Comparison of ENCODE assay signal across 18 cellular contexts in the genomic region with DNA sequence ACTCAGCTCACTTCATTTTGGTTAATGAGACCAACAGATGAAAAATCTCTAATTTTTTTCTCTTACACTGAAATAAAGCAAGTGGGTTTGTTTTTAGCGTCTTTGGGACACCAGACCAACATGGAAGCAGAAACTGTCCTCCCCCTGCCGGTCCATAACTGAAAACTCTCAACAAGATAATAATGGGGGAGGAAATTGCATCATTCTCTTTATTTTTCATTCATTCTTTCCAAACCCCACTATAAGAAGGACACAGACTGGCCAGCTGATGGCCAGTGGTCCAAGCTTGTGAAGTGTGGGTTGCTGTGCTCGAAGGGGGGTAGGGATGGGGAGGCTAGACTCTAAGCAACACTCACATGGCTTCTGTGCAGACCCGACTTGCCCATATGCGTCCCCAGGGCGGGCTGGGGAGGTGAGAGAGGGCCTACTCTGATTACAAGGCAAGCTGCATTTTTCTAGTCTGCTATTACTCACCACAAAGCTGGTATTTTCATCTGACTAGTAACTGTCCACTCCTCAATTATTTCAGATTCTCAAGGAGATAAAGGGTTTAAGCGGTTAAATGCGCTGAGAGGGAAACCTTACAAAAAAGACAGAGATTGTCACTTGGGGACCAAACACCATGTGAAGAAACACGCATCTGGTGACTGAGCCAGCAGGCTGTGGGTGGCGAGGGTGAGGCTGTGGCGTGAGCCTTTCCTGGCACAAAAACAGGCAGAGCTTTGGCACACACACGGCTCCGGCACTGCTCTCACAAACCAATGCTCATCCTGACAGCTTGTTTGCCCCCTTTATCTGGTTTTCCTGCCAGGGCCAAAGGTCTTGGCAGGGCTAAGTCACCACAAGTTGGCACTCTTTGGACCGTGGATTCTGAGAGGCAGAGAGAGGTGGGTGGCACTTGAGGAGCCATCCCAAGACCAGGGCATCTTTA. TPM values are rescaled to one million over a fixed set of nuclear protein-coding genes. Genes with fewer than 3 reads are reported as not detected.
DNase-seq lines count a peak whose midpoint lies in the region; ATAC-seq and TF ChIP-seq lines count a peak whose summit lies in the region.
"Had no signal": no experiment of that assay in that cellular context is flagged by ENCODE, and none has a peak within 500 bp of the region (broad histone marks: within the 10 kb centered on the region; RNA-seq: fewer than 3 reads in every experiment).

No MANE protein-coding gene starts in this region.

- no peak overlapping the region for H3K4me3 Mint-ChIP-seq in GM23338
- H3K4me3 Mint-ChIP-seq in activated CD8-positive, alpha-beta T cell treated with anti-CD3 and anti-CD28 coated beads, Interleukin-2, amount 10 ng/mL, durations not matched to agents 7 days and 5 days, result no peak overlapping the region
- H3K4me3 Mint-ChIP-seq in immature natural killer cell, result no peak overlapping the region
- H3K4me3 Mint-ChIP-seq: activated T-cell treated with anti-CD3 and anti-CD28 coated beads, Interleukin-2, amount 50 U/mL, for 4 hours; brain; endodermal cell; H9 had no signal

- H3K4me1 Mint-ChIP-seq in GM23338, result peaks cover 15% of the 10 kb centered on the region
- peaks cover 2% of the 10 kb centered on the region for H3K4me1 Mint-ChIP-seq in activated CD8-positive, alpha-beta T cell treated with anti-CD3 and anti-CD28 coated beads, Interleukin-2, amount 10 ng/mL, durations not matched to agents 7 days and 5 days (ENCODE audit: low read depth)
- H3K4me1 Mint-ChIP-seq in immature natural killer cell, result peaks cover 7 to 10% of the 10 kb centered on the region in 2 donors
- H3K4me1 Mint-ChIP-seq: brain had no signal

- H3K4me1 ChIP-seq in GM23338 (ENCODE audit: insufficient read depth) (no peaks in the 10 kb centered on the region), A673 (ENCODE audit: insufficient read depth, low read length, poor library complexity, severe bottlenecking) (no peaks in the 10 kb centered on the region)

- no peak overlapping the region for H2AFZ ChIP-seq in GM23338

- H3K27me3 Mint-ChIP-seq in GM23338 (ENCODE audit: insufficient read depth, low read depth, poor library complexity) (peaks cover 12% of the 10 kb centered on the region), immature natural killer cell (ENCODE audit: low read depth in 3 of 3) (peaks cover 0 to 5% (median 3%) of the 10 kb centered on the region in 3 donors)
- H3K27me3 Mint-ChIP-seq in activated CD8-positive, alpha-beta T cell treated with anti-CD3 and anti-CD28 coated beads, Interleukin-2, amount 10 ng/mL, durations not matched to agents 7 days and 5 days (ENCODE audit: low read depth), result no peaks in the 10 kb centered on the region

- no peaks in the 10 kb centered on the region for H3K9me2 ChIP-seq in GM23338 (ENCODE audit: insufficient read depth)
- H3K9me2 ChIP-seq: SK-N-SH had no signal

- CTCF ChIA-PET in activated CD8-positive, alpha-beta T cell treated with anti-CD3 and anti-CD28 coated beads, Interleukin-2, amount 10 ng/mL, durations not matched to agents 7 days and 5 days (lab: Charles Lee), result no interaction called here
- CTCF ChIA-PET in A673 (lab: Charles Lee), result no interaction called here

- H4K20me1 ChIP-seq in GM23338 (replicated peaks; ENCODE audit: insufficient read depth), result peaks cover 21% of the 10 kb centered on the region

- H3K27ac ChIP-seq in GM23338 (ENCODE audit: low read depth) (no peak overlapping the region), A673 (ENCODE audit: low read depth, low read length, poor library complexity, severe bottlenecking) (no peak overlapping the region)
- H3K27ac ChIP-seq: gastroesophageal sphincter, stomach, WERI-Rb-1 had no signal

- H3K27ac Mint-ChIP-seq in GM23338, result 0 out of 2 replicates have a peak overlapping the region, but pooled peaks have one; percentile 63
- peak overlapping the region; percentile 5 for H3K27ac Mint-ChIP-seq in activated CD8-positive, alpha-beta T cell treated with anti-CD3 and anti-CD28 coated beads, Interleukin-2, amount 10 ng/mL, durations not matched to agents 7 days and 5 days
- H3K27ac Mint-ChIP-seq in immature natural killer cell, result peak overlapping the region; percentile 11 to 75 (median 47)
- H3K27ac Mint-ChIP-seq: endodermal cell had no signal

- ATAC-seq in GM23338, result no peak
- no peak for ATAC-seq in activated CD8-positive, alpha-beta T cell treated with anti-CD3 and anti-CD28 coated beads, Interleukin-2, amount 10 ng/mL, durations not matched to agents 7 days and 5 days
- ATAC-seq in sciatic nerve, result no peak
- ATAC-seq: activated T-cell treated with anti-CD3 and anti-CD28 coated beads, Interleukin-2, amount 50 U/mL, for 4 hours; gastroesophageal sphincter had no signal

- POLR2A ChIA-PET in activated CD8-positive, alpha-beta T cell treated with anti-CD3 and anti-CD28 coated beads, Interleukin-2, amount 10 ng/mL, durations not matched to agents 7 days and 5 days (lab: Charles Lee), result no interaction called here
- POLR2A ChIA-PET in A673 (lab: Charles Lee; ENCODE audit: low non-redundant PET), result no interaction called here

- H3K79me2 ChIP-seq in GM23338 (replicated peaks; ENCODE audit: insufficient read depth), result no peaks in the 10 kb centered on the region

- H3K9me3 Mint-ChIP-seq in GM23338 (no peaks in the 10 kb centered on the region), immature natural killer cell (no peaks in the 10 kb centered on the region)
- no peaks in the 10 kb centered on the region for H3K9me3 Mint-ChIP-seq in activated CD8-positive, alpha-beta T cell treated with anti-CD3 and anti-CD28 coated beads, Interleukin-2, amount 10 ng/mL, durations not matched to agents 7 days and 5 days (ENCODE audit: insufficient read depth)
- H3K9me3 Mint-ChIP-seq: activated T-cell treated with anti-CD3 and anti-CD28 coated beads, Interleukin-2, amount 50 U/mL, for 4 hours; brain; endodermal cell; H9 had no signal

- no peaks in the 10 kb centered on the region for H3K9me3 ChIP-seq in A673 (ENCODE audit: low read depth, low read length, poor library complexity, severe bottlenecking)
- H3K9me3 ChIP-seq: gastroesophageal sphincter, SK-N-SH, stomach had no signal

- H3K4me2 ChIP-seq in GM23338, result no peak overlapping the region
- H3K4me2 ChIP-seq: SK-N-SH had no signal

- H3K27me3 ChIP-seq in GM23338 (ENCODE audit: insufficient read depth) (no peaks in the 10 kb centered on the region), A673 (replicated peaks; ENCODE audit: insufficient read depth, low read depth, low read length, poor library complexity) (no peaks in the 10 kb centered on the region)
- H3K27me3 ChIP-seq: gastroesophageal sphincter, stomach had no signal

- H3K36me3 ChIP-seq in GM23338 (ENCODE audit: insufficient read depth) (peaks cover 19% of the 10 kb centered on the region), A673 (ENCODE audit: insufficient read depth, low read length, poor library complexity, severe bottlenecking) (peaks cover 78% of the 10 kb centered on the region)

- BruUV-seq in A673 (replicated peaks; lab: Mats Ljungman, UMichigan), result no TSS peak

- TF ChIP-seq CTCF in GM23338 (conservative IDR thresholded peaks at IDR 0.05; ENCODE audit: low read depth in 2 of 2) (no peak), A673 (conservative IDR thresholded peaks at IDR 0.05; ENCODE audit: low read depth, low read length) (no peak)

- no peaks in the 10 kb centered on the region for H3F3A ChIP-seq in GM23338 (replicated peaks; ENCODE audit: low read depth)

- intact Hi-C loops in sciatic nerve (cut with DNase I) (no loop called here), A673 (cut with micrococcal nuclease; ENCODE audit: unreplicated experiment) (no loop called here)

- in situ Hi-C loops in KBM-7 (cut with MboI; ENCODE audit: low pct_unique_long_range_greater_than_20kb, low sequenced_read_pairs), result no loop called here

- H3K36me3 Mint-ChIP-seq in GM23338 (ENCODE audit: low read depth) (peaks cover 47% of the 10 kb centered on the region), immature natural killer cell (peaks cover 57 to 74% (median 65%) of the 10 kb centered on the region in 3 donors)
- H3K36me3 Mint-ChIP-seq in activated CD8-positive, alpha-beta T cell treated with anti-CD3 and anti-CD28 coated beads, Interleukin-2, amount 10 ng/mL, durations not matched to agents 7 days and 5 days (ENCODE audit: low read depth), result peaks cover 69% of the 10 kb centered on the region

- H3K4me3 ChIP-seq in GM23338, result no peak overlapping the region
- no peak overlapping the region for H3K4me3 ChIP-seq in A673 (ENCODE audit: low read depth, low read length, poor library complexity, severe bottlenecking)
- H3K4me3 ChIP-seq: gastroesophageal sphincter, stomach had no signal

- DNase-seq in GM23338 (ENCODE audit: low spot score) (no peak), immature natural killer cell (no peak), sciatic nerve (ENCODE audit: low spot score) (peak; percentile 55), DMS53 (lab: John Stamatoyannopoulos, UW) (no peak), A673 (ENCODE audit: low spot score) (no peak), KBM-7 (no peak), NCI-H2171 treated with DMSO at 0.1 percent for 48 hours (lab: John Stamatoyannopoulos, UW) (no peak)
- DNase-seq in activated CD8-positive, alpha-beta T cell treated with anti-CD3 and anti-CD28 coated beads, Interleukin-2, amount 10 ng/mL, durations not matched to agents 7 days and 5 days, result no peak
- DNase-seq: activated T-cell treated with anti-CD3 and anti-CD28 coated beads, Interleukin-2, amount 50 U/mL, for 4 hours; endodermal cell; GF-D8; H9; MV-4-11; SK-N-SH; stomach; WERI-Rb-1 had no signal

TF ChIP-seq in GM23338, 12 proteins besides CTCF, POLR2A, EP300 and RAD21 (continues in another document):
- TF ChIP-seq POLR2AphosphoS5 (IDR thresholded peaks at IDR 0.05; ENCODE audit: low read depth), result no peak

RNA-seq across cellular contexts. Expression of gene MARF1, which starts 38.2 kb away (rescaled TPM):
- 11.0 and 16.0 TPM in 2 replicates for total RNA-seq in GM23338 (2014; rRNA removed; shearing (Covaris generic))
- polyA plus RNA-seq in GM23338 (2016; fragmentation: Nextera tagmentation; extraction: Ambion mirVana), result 7.0 and 8.3 TPM in 2 replicates
- total RNA-seq in activated CD8-positive, alpha-beta T cell treated with anti-CD3 and anti-CD28 coated beads, Interleukin-2, amount 10 ng/mL, durations not matched to agents 7 days and 5 days, result 10 to 100 TPM; 62.7 to 64.5 TPM
- 10 to 100 TPM in 1 of 3 donors, 1 to 10 TPM in 2; 3.0 to 13.3 (median 4.0) TPM for polyA plus RNA-seq in immature natural killer cell
- 138 TPM for total RNA-seq in sciatic nerve
- total RNA-seq in A673 (2021), result 71.6 and 75.9 TPM in 2 replicates

RNA-seq across cellular contexts. Expression of gene NDE1, which starts 45.3 kb away (rescaled TPM):
- total RNA-seq in GM23338 (2014; rRNA removed; shearing (Covaris generic)), result 22.9 and 28.7 TPM in 2 replicates
- 11.1 and 13.0 TPM in 2 replicates for polyA plus RNA-seq in GM23338 (2016; fragmentation: Nextera tagmentation; extraction: Ambion mirVana)
- 100 to 1,000 TPM; 140 to 141 TPM for total RNA-seq in activated CD8-positive, alpha-beta T cell treated with anti-CD3 and anti-CD28 coated beads, Interleukin-2, amount 10 ng/mL, durations not matched to agents 7 days and 5 days
- polyA plus RNA-seq in immature natural killer cell, result 10 to 100 TPM in 2 of 3 donors, 1 to 10 TPM in 1; 3.8 to 55.1 (median 16.8) TPM
- total RNA-seq in sciatic nerve, result 42.9 TPM
- total RNA-seq in A673 (2021), result 78.1 and 79.6 TPM in 2 replicates

Comparison
In these comparisons a context has a peak if more than half of its experiments do, and no peak if none do; other contexts are left out.
1. H3K27ac Mint-ChIP-seq: peak in every context shown above with its lines; median percentile 63 in GM23338; 47 in immature natural killer cell; 5 in activated CD8-positive, alpha-beta T cell treated with anti-CD3 and anti-CD28 coated beads, Interleukin-2, amount 10 ng/mL, durations not matched to agents 7 days and 5 days.